ENCODE assay signal across 21 cellular contexts in genomic region chr7:158328376-158329013, GRCh38.
DNase-seq lines count a peak whose midpoint lies in the region; ATAC-seq, FAIRE-seq and TF ChIP-seq lines count a peak whose summit lies in the region.
"Had no signal": no experiment of that assay in that cellular context is flagged by ENCODE, and none has a peak within 500 bp of the region (broad histone marks: within the 10 kb centered on the region; RNA-seq: fewer than 3 reads in every experiment).

No MANE protein-coding gene starts in this region.

- H3K4me3 ChIP-seq in NT2/D1 (ENCODE audit: insufficient read length, low read depth): no peak overlapping the region
- no peak overlapping the region for H3K4me3 ChIP-seq in H1 (ENCODE audit: extremely low read depth in 1 of 4, insufficient read depth in 2 of 4, low read depth in 3 of 4, low read length in 4 of 4)
- no peak overlapping the region for H3K4me3 ChIP-seq in neural progenitor cell
- H3K4me3 ChIP-seq in body of pancreas: no peak overlapping the region
- H3K4me3 ChIP-seq: GM12878, Peyer's patch, SJSA1 had no signal

- H3K4me2 ChIP-seq in H1 (ENCODE audit: insufficient read depth in 1 of 2, low read depth in 2 of 2, low read length in 2 of 2) (no peak overlapping the region), neural progenitor cell (peak overlapping the region; percentile 49)

- H4K5ac ChIP-seq in H1 (ENCODE audit: insufficient read length, low read depth, low read length): no peak overlapping the region

- no peak overlapping the region for H3K56ac ChIP-seq in H1 (replicated peaks; ENCODE audit: insufficient read length, low read depth, low read length)

- H3K23me2 ChIP-seq in H1 (ENCODE audit: low read depth, low read length): peaks cover 7% of the 10 kb centered on the region

- no peak overlapping the region for H3K4ac ChIP-seq in H1 (replicated peaks; ENCODE audit: insufficient read length, low read depth, low read length)

- H3K18ac ChIP-seq in H1 (ENCODE audit: extremely low read depth, low read length): no peak overlapping the region

- TF ChIP-seq EP300 in H1 (IDR thresholded peaks at IDR 0.05; ENCODE audit: borderline replicate concordance in 1 of 2, low read depth in 2 of 2, low read length in 2 of 2): no peak

- H2BK20ac ChIP-seq in H1 (ENCODE audit: low read length): no peak overlapping the region

- peaks cover 30% of the 10 kb centered on the region for H3F3A ChIP-seq in neural progenitor cell (ENCODE audit: low read depth)

- H3K9ac ChIP-seq in NT2/D1 (ENCODE audit: insufficient read length, low read depth) (peak overlapping the region; percentile 21), H1 (replicated peaks in 1 of 4; ENCODE audit: extremely low read depth in 1 of 4, low read depth in 3 of 4, low read length in 3 of 4) (no peak overlapping the region), neural progenitor cell (no peak overlapping the region)

- H3K79me2 ChIP-seq in H1 (ENCODE audit: control insufficient read depth in 1 of 2, insufficient read depth in 2 of 2, low read length in 2 of 2) (no peaks in the 10 kb centered on the region), neural progenitor cell (ENCODE audit: low read depth) (no peaks in the 10 kb centered on the region)

- DNase-seq in NT2/D1 (ENCODE audit: low read depth, low spot score): no peak
- DNase-seq in H1 (ENCODE audit: low read depth in 1 of 2, low spot score in 2 of 2): peak in 1 of 2 experiments; percentile 41
- no peak for DNase-seq in neural progenitor cell (ENCODE audit: low spot score)
- DNase-seq in superior temporal gyrus (ENCODE audit: extremely low spot score): peak; percentile 2
- no peak for DNase-seq in nucleus accumbens (lab: John Stamatoyannopoulos, UW)
- DNase-seq in body of pancreas: no peak
- no peak for DNase-seq in foreskin melanocyte
- DNase-seq: BE2C; CD4-positive, alpha-beta memory T cell; DND-41; GOT3; NCI-H1417; NCI-H1694 treated with DMSO at 0.1 percent for 48 hours; NCI-H2081 treated with DMSO at 0.1 percent for 48 hours; NCI-H524 treated with DMSO at 0.1 percent for 48 hours; NCI-H82; Peyer's patch had no signal

- H3K27me3 ChIP-seq in NT2/D1 (ENCODE audit: insufficient read depth, insufficient read length) (no peaks in the 10 kb centered on the region), H1 (replicated peaks in 1 of 4; ENCODE audit: control insufficient read depth in 3 of 4, extremely low read depth in 1 of 4, insufficient read depth in 3 of 4, low read length in 3 of 4) (peaks cover 0 to 2% (median 0%) of the 10 kb centered on the region in 4 experiments; a peak in 1 of 7 replicates), neural progenitor cell (no peaks in the 10 kb centered on the region), body of pancreas (no peaks in the 10 kb centered on the region)
- H3K27me3 ChIP-seq: BE2C, Peyer's patch, SJSA1 had no signal

- H2AFZ ChIP-seq in H1 (ENCODE audit: low read length): no peak overlapping the region
- no peak overlapping the region for H2AFZ ChIP-seq in neural progenitor cell (replicated peaks)

- H2BK15ac ChIP-seq in H1 (ENCODE audit: low read length): no peak overlapping the region

- H3K27me3 Mint-ChIP-seq in neural progenitor cell (ENCODE audit: insufficient read depth, low read depth): peaks cover 24% of the 10 kb centered on the region
- H3K27me3 Mint-ChIP-seq: IgD-negative memory B cell had no signal

- peak overlapping the region; percentile 19; the same call in 1 of the 2 replicates for H4K8ac ChIP-seq in H1 (ENCODE audit: extremely low read depth, insufficient read depth, low read length)

- TF ChIP-seq RAD21 in H1 (IDR thresholded peaks at IDR 0.05 in 1 of 2, conservative IDR thresholded peaks at IDR 0.05 in 1 of 2; ENCODE audit: low read depth in 2 of 2, low read length in 2 of 2): no peak

- no peak for FAIRE-seq in H1 (lab: Jason Lieb, UNC)
- FAIRE-seq: GM12878, HTR-8/SVneo had no signal

- peaks cover 6% of the 10 kb centered on the region for H3K4me1 ChIP-seq in NT2/D1 (ENCODE audit: insufficient read depth, insufficient read length)
- peaks cover 0 to 9% (median 3%) of the 10 kb centered on the region in 4 experiments; a peak in 4 of 7 replicates for H3K4me1 ChIP-seq in H1 (replicated peaks in 1 of 4; ENCODE audit: control insufficient read depth in 3 of 4, insufficient read depth in 4 of 4, low read length in 3 of 4)
- H3K4me1 ChIP-seq in neural progenitor cell: peaks cover 23% of the 10 kb centered on the region
- H3K4me1 ChIP-seq in body of pancreas: no peaks in the 10 kb centered on the region
- H3K4me1 ChIP-seq: BE2C, Peyer's patch, SJSA1 had no signal

- H3K27ac ChIP-seq in H1 (ENCODE audit: low read depth, low read length): no peak overlapping the region
- no peak overlapping the region for H3K27ac ChIP-seq in neural progenitor cell
- no peak overlapping the region for H3K27ac ChIP-seq in body of pancreas
- H3K27ac ChIP-seq: Peyer's patch, SJSA1 had no signal

- peak overlapping the region; percentile 46; the same call in 1 of the 2 replicates for H2BK12ac ChIP-seq in H1 (ENCODE audit: low read depth, low read length)

- no peak for TF ChIP-seq POLR2A in H1 (IDR thresholded peaks at IDR 0.05; ENCODE audit: control extremely low read depth in 1 of 2, low read depth in 2 of 2, low read length in 2 of 2)
- no peak for TF ChIP-seq POLR2A in body of pancreas (IDR thresholded peaks at IDR 0.05)

- peak overlapping the region; percentile 3 for H3K4me3 Mint-ChIP-seq in neural progenitor cell
- H3K4me3 Mint-ChIP-seq: CD4-positive, alpha-beta memory T cell; IgD-negative memory B cell had no signal

- peaks cover 0 to 9% of the 10 kb centered on the region in 2 experiments for H4K20me1 ChIP-seq in H1 (replicated peaks in 1 of 2; ENCODE audit: control insufficient read depth in 1 of 2, insufficient read depth in 2 of 2, low read length in 2 of 2)
- H4K20me1 ChIP-seq in neural progenitor cell (ENCODE audit: low read depth): no peaks in the 10 kb centered on the region

- no peak overlapping the region for H4K91ac ChIP-seq in H1 (replicated peaks; ENCODE audit: insufficient read length, low read length)

- CTCF ChIA-PET in H1 (lab: Charles Lee; ENCODE audit: partially characterized antibody): interaction anchor here (2.1 kb wide), 1 partner anchor 26 kb away, joined by 12 read pairs; no protein-coding TSS in a partner anchor

- H3K79me1 ChIP-seq in H1 (ENCODE audit: low read depth, low read length): no peaks in the 10 kb centered on the region

- TF ChIP-seq CTCF in H1 (IDR thresholded peaks at IDR 0.05; ENCODE audit: control extremely low read depth in 1 of 3, insufficient read depth in 1 of 3, low read depth in 1 of 3, low read length in 3 of 3): no peak
- no peak for TF ChIP-seq CTCF in neural progenitor cell (IDR thresholded peaks at IDR 0.05)
- TF ChIP-seq CTCF in body of pancreas (IDR thresholded peaks at IDR 0.05): no peak

- peak overlapping the region; percentile 59 for H3K27ac Mint-ChIP-seq in neural progenitor cell
- H3K27ac Mint-ChIP-seq: CD4-positive, alpha-beta memory T cell had no signal

- ATAC-seq in body of pancreas: no peak
- ATAC-seq: GM12878 had no signal

- H3K36me3 Mint-ChIP-seq in neural progenitor cell: no peaks in the 10 kb centered on the region
- H3K36me3 Mint-ChIP-seq: CD4-positive, alpha-beta memory T cell; IgD-negative memory B cell had no signal

- H2BK5ac ChIP-seq in H1 (ENCODE audit: low read depth, low read length): no peak overlapping the region

- no peak overlapping the region for H3K14ac ChIP-seq in H1 (ENCODE audit: insufficient read length)

- 82% methylated on average over 16 of the region's 16 CpGs; no CpG with 5 or more reads in 1 of the 2 experiments for WGBS in H1 (ENCODE audit: extremely low coverage in 1 of 2, insufficient coverage in 1 of 2, insufficient read length in 1 of 2, insufficient replicate concordance in 2 of 2, low coverage in 1 of 2, low lambda C conversion rate in 2 of 2, missing lambda C conversion rate in 1 of 2), 2 experiments
- WGBS in body of pancreas, 2 donors: 73 to 83% methylated on average over 8 to 16 of the region's 16 CpGs

- H3K4me1 Mint-ChIP-seq in neural progenitor cell: peaks cover 47% of the 10 kb centered on the region

- no peak overlapping the region for H3K23ac ChIP-seq in H1 (ENCODE audit: insufficient read length)

- intact Hi-C loops in body of pancreas (cut with DNase I): no loop called here

- H3K36me3 ChIP-seq in NT2/D1 (ENCODE audit: insufficient read depth, insufficient read length, low read length) (no peaks in the 10 kb centered on the region), H1 (ENCODE audit: control insufficient read depth in 2 of 4, insufficient read depth in 4 of 4, low read length in 3 of 4) (peaks cover 0 to 5% (median 0%) of the 10 kb centered on the region in 4 experiments; a peak in 1 of 8 replicates), neural progenitor cell (no peaks in the 10 kb centered on the region), body of pancreas (replicated peaks in 1 of 2; ENCODE audit: insufficient read depth in 1 of 2, low read depth in 2 of 2) (no peaks in the 10 kb centered on the region)
- H3K36me3 ChIP-seq: BE2C, Peyer's patch, SJSA1 had no signal

- H2BK120ac ChIP-seq in H1 (replicated peaks; ENCODE audit: low read depth, low read length): no peak overlapping the region

- no peak overlapping the region for H2AK5ac ChIP-seq in H1 (ENCODE audit: low read depth, low read length)

- POLR2A ChIA-PET in H1 (lab: Charles Lee; ENCODE audit: partially characterized antibody): no interaction called here

- H3K9me3 ChIP-seq in NT2/D1 (ENCODE audit: insufficient read depth, low read length) (no peaks in the 10 kb centered on the region), H1 (ENCODE audit: insufficient read depth in 2 of 2, low read depth in 1 of 2, low read length in 1 of 2) (peaks cover 28 to 48% of the 10 kb centered on the region in 2 experiments), neural progenitor cell (ENCODE audit: low read depth) (no peaks in the 10 kb centered on the region), body of pancreas (no peaks in the 10 kb centered on the region)
- H3K9me3 ChIP-seq: BE2C, Peyer's patch had no signal

- peaks cover 24% of the 10 kb centered on the region for H3K9me3 Mint-ChIP-seq in neural progenitor cell

TF ChIP-seq in H1, 55 proteins besides CTCF, POLR2A, EP300 and RAD21 (continues in another document):
- TF ChIP-seq SAP30 (IDR thresholded peaks at IDR 0.05; ENCODE audit: insufficient read depth, insufficient replicate concordance, low read length) (no peak), RFX5 (IDR thresholded peaks at IDR 0.05; ENCODE audit: borderline replicate concordance, low read depth, low read length) (no peak), KDM1A (IDR thresholded peaks at IDR 0.05; ENCODE audit: borderline replicate concordance, low read length) (no peak), ATF2 (IDR thresholded peaks at IDR 0.05; ENCODE audit: low read length) (no peak)
